Comparison of ENCODE assay signal across 11 cellular contexts in genomic region chr17:77802811-77803220, GRCh38.
A peak's percentile ranks its signal among the peaks of the same experiment; 100 is the strongest.
DNase-seq lines count a peak whose midpoint lies in the region; ATAC-seq and TF ChIP-seq lines count a peak whose summit lies in the region.
"Had no signal": no experiment of that assay in that cellular context is flagged by ENCODE, and none has a peak within 500 bp of the region (broad histone marks: within the 10 kb centered on the region; RNA-seq: fewer than 3 reads in every experiment).

No MANE protein-coding gene starts in this region.

- H3K27me3 ChIP-seq in heart left ventricle (peaks cover 0 to 2% (median 0%) of the 10 kb centered on the region in 9 donors), sigmoid colon (no peaks in the 10 kb centered on the region)
- H3K27me3 ChIP-seq: ascending aorta had no signal

- intact Hi-C loops in heart left ventricle (cut with DNase I), result no loop called here
- intact Hi-C loops in sigmoid colon (cut with DNase I), result no loop called here

- H3K4me3 ChIP-seq in heart left ventricle (no peak overlapping the region), sigmoid colon (no peak overlapping the region)
- H3K4me3 ChIP-seq: skin epidermis had no signal

- DNase-seq in LHCN-M2 (ENCODE audit: low read depth), result peak; percentile 14
- DNase-seq in NCI-H82 treated with DMSO at 0.1 percent for 48 hours (lab: John Stamatoyannopoulos, UW; ENCODE audit: unreplicated experiment), result peak; percentile 87
- DNase-seq in heart left ventricle, result peak in 3 of 5 donors; percentile 33 to 42 (median 35)
- DNase-seq in sigmoid colon, result peak; percentile 75
- DNase-seq in T-helper 2 cell, result no peak
- no peak for DNase-seq in stimulated activated CD4-positive, alpha-beta T cell treated with anti-CD3 and anti-CD28 coated beads, Interleukin-4, amount 100 ng/mL, for 4 hours
- DNase-seq in Kasumi-1 (lab: John Stamatoyannopoulos, UW), result no peak
- DNase-seq: activated CD4-positive, alpha-beta T cell treated with anti-CD3 and anti-CD28 coated beads for 1 hour had no signal

- H3K36me3 ChIP-seq in heart left ventricle, result no peaks in the 10 kb centered on the region
- H3K36me3 ChIP-seq in sigmoid colon, result no peaks in the 10 kb centered on the region
- H3K36me3 ChIP-seq: ascending aorta had no signal

- H3K4me1 ChIP-seq in heart left ventricle (peaks cover 0 to 15% (median 7%) of the 10 kb centered on the region in 12 donors), sigmoid colon (peaks cover 0 to 19% (median 15%) of the 10 kb centered on the region in 4 donors)

- ATAC-seq in heart left ventricle, result peak in 3 of 4 donors; percentile 16 to 56 (median 32)
- ATAC-seq in GM21619 (IDR thresholded peaks at IDR 0.05; ENCODE audit: unreplicated experiment), result no peak

- TF ChIP-seq EP300 in sigmoid colon (IDR thresholded peaks at IDR 0.05), result no peak

- TF ChIP-seq POLR2A in heart left ventricle (IDR thresholded peaks at IDR 0.05) (no peak), sigmoid colon (IDR thresholded peaks at IDR 0.05) (no peak)

- H3K27ac ChIP-seq in heart left ventricle, result no peak overlapping the region
- H3K27ac ChIP-seq in sigmoid colon, result peak overlapping the region in 2 of 4 donors; percentile 0 to 76
- H3K27ac ChIP-seq: skin epidermis had no signal

- TF ChIP-seq CTCF in heart left ventricle (IDR thresholded peaks at IDR 0.05) (no peak), sigmoid colon (IDR thresholded peaks at IDR 0.05) (no peak)

- H3K9me3 ChIP-seq in heart left ventricle, result no peaks in the 10 kb centered on the region
- no peaks in the 10 kb centered on the region for H3K9me3 ChIP-seq in sigmoid colon
- H3K9me3 ChIP-seq: ascending aorta had no signal

- 8 to 21% (median 11%) methylated on average over 9 to 10 of the region's 10 CpGs for WGBS in heart left ventricle, 4 donors
- 10 to 15% methylated on average over 10 of the region's 10 CpGs for WGBS in sigmoid colon, 2 donors

Comparison
In these comparisons a context has a peak if more than half of its experiments do, and no peak if none do; other contexts are left out.
1. DNase-seq: peak in LHCN-M2 (single experiment), NCI-H82 treated with DMSO at 0.1 percent for 48 hours (single experiment), heart left ventricle (3 of 5) and sigmoid colon (single experiment); none in T-helper 2 cell (0 of 5), stimulated activated CD4-positive, alpha-beta T cell treated with anti-CD3 and anti-CD28 coated beads, Interleukin-4, amount 100 ng/mL, for 4 hours (0 of 2) and Kasumi-1 (0 of 2).